In the genomic region with DNA sequence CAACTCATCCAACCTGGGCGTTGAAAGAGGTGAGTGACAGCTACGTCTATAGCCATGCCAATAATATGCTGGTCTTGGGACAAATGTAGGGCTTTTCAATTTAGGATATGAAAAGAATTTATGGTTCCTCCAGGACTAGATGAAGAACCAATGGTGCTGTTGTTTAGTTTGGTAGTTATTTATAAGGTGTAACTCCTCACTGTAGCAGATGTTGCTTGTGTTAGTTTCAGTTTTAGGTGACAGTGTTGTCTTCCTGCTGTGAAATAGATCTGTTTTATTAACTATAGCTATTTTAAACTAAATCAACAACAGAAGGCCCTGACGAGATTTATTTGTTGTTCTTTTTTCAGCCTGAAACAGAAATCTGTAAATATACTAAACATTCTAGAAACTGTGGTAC, we compare ENCODE assay signal across 9 cellular contexts. TPM values are rescaled to one million over a fixed set of nuclear protein-coding genes. Genes with fewer than 3 reads are reported as not detected.
"Had no signal": no experiment of that assay in that cellular context is flagged by ENCODE, and none has a peak within 500 bp of the region (broad histone marks: within the 10 kb centered on the region; RNA-seq: fewer than 3 reads in every experiment).

No MANE protein-coding gene starts in this region.

RNA-seq across cellular contexts. Expression of gene ABCC6, which starts 24.1 kb away (rescaled TPM):
- total RNA-seq: activated naive CD4-positive, alpha-beta T cell treated with anti-CD3 and anti-CD28 coated beads for 36 hours; activated naive CD4-positive, alpha-beta T cell treated with anti-CD3 and anti-CD28 coated beads, Interleukin-2, amount 50 U/mL, for 72 hours; activated naive CD8-positive, alpha-beta T cell treated with anti-CD3 and anti-CD28 coated beads for 36 hours; activated naive CD8-positive, alpha-beta T cell treated with anti-CD3 and anti-CD28 coated beads, Interleukin-2, amount 10 ng/mL, durations not matched to agents 7 days and 5 days; activated T-cell treated with anti-CD3 and anti-CD28 coated beads, Interleukin-2, amount 50 U/mL, for 4 hours; activated T-cell treated with anti-CD3 and anti-CD28 coated beads, Interleukin-2, amount 50 U/mL, for 72 hours; activated T-helper 1 cell treated with anti-CD3 and anti-CD28 coated beads, Interleukin-12 subunit alpha, Interleukin-12 subunit beta, Interleukin-2, Interleukin-4 antibody, amounts not matched to agents 30 ng/mL and 10 ng/mL and 1 ng/mL, durations not matched to agents 14 hours and 24 hours and 36 hours; activated T-helper 2 cell treated with anti-CD3 and anti-CD28 coated beads, Interferon-gamma antibody, Interleukin-2, Interleukin-4, amounts not matched to agents 10 μg/mL and 5 μg/mL and 100 μg/mL, durations not matched to agents 14 hours and 24 hours and 36 hours; bronchial epithelial cell had no signal
